Comparison of ENCODE assay signal across 15 cellular contexts in the genomic region with DNA sequence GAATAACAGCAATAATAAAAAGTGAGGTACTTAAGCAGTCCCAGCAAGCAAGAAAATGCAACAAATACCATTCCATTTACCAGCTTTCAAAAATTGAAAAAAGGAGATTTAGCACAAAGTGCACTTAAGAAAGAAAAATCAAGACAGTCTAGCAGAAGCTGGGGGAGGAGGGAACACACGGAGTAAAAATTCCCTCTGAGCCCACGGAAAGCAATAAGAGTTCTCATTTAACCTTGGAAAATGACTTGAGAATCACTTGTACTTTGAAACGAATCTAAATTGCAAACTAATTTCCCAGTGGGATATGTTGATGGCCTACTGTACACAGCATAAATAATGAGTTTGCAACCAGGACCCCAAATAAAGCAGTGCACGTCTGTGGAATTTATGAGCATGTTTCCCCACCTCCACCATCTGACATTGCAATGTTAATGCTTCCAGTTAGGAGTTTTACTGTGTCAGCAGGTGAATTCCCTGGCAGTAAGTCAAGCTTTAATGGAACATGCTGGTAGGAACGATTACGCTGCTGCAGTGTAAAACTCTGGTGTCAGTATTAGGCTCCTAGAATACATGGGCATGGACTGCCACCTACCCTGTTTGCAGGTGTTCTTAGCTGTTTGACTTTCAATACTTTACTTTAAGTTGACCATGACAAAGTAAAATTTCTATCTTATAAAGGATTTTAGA.
DNase-seq lines count a peak whose midpoint lies in the region; TF ChIP-seq lines count a peak whose summit lies in the region.
"Had no signal": no experiment of that assay in that cellular context is flagged by ENCODE, and none has a peak within 500 bp of the region (broad histone marks: within the 10 kb centered on the region; RNA-seq: fewer than 3 reads in every experiment).

No MANE protein-coding gene starts in this region.

- no peaks in the 10 kb centered on the region for H3K4me1 ChIP-seq in GM23248 (ENCODE audit: insufficient read depth)

- H2AFZ ChIP-seq in GM23248, result no peak overlapping the region

- no peaks in the 10 kb centered on the region for H3F3A ChIP-seq in GM23248 (ENCODE audit: insufficient read depth)

- no peak for TF ChIP-seq CTCF in Calu3 (IDR thresholded peaks at IDR 0.05; ENCODE audit: unreplicated experiment)

- peaks cover 7% of the 10 kb centered on the region for H3K4me1 Mint-ChIP-seq in Calu3 (ENCODE audit: low read depth, unreplicated experiment)
- H3K4me1 Mint-ChIP-seq in activated T-cell treated with anti-CD3 and anti-CD28 coated beads, Interleukin-2, amount 50 U/mL, for 24 hours (ENCODE audit: low read depth), result peaks cover 18% of the 10 kb centered on the region

- no peak overlapping the region for H3K27ac Mint-ChIP-seq in Calu3 (ENCODE audit: unreplicated experiment)
- no peak overlapping the region for H3K27ac Mint-ChIP-seq in activated T-cell treated with anti-CD3 and anti-CD28 coated beads, Interleukin-2, amount 50 U/mL, for 24 hours
- H3K27ac Mint-ChIP-seq: activated T-helper 1 cell treated with anti-CD3 and anti-CD28 coated beads, Interleukin-12 subunit alpha, Interleukin-12 subunit beta, Interleukin-2, Interleukin-4 antibody, amounts not matched to agents 30 ng/mL and 10 ng/mL and 1 ng/mL, durations not matched to agents 14 hours and 24 hours and 36 hours had no signal

- H3K36me3 Mint-ChIP-seq in Calu3 (ENCODE audit: insufficient read depth, unreplicated experiment), result no peaks in the 10 kb centered on the region
- no peaks in the 10 kb centered on the region for H3K36me3 Mint-ChIP-seq in activated T-cell treated with anti-CD3 and anti-CD28 coated beads, Interleukin-2, amount 50 U/mL, for 24 hours (ENCODE audit: low read depth)

- H3K4me3 Mint-ChIP-seq in Calu3 (ENCODE audit: low read depth, unreplicated experiment), result no peak overlapping the region
- no peak overlapping the region for H3K4me3 Mint-ChIP-seq in activated T-cell treated with anti-CD3 and anti-CD28 coated beads, Interleukin-2, amount 50 U/mL, for 24 hours

- H3K27ac ChIP-seq in GM23248, result no peak overlapping the region
- H3K27ac ChIP-seq: HL-60, neutrophil had no signal

- CTCF ChIA-PET in Calu3 (lab: Charles Lee), result no interaction called here

- in situ Hi-C loops in GM23248 (cut with MboI), result no loop called here

- H3K9me3 ChIP-seq in GM23248 (ENCODE audit: low read depth), result no peaks in the 10 kb centered on the region
- H3K9me3 ChIP-seq: neutrophil had no signal

- no peaks in the 10 kb centered on the region for H4K20me1 ChIP-seq in GM23248 (ENCODE audit: insufficient read depth)

- H3K4me2 ChIP-seq in GM23248 (ENCODE audit: unreplicated experiment), result no peak overlapping the region

- H3K9me3 Mint-ChIP-seq in Calu3 (ENCODE audit: low read depth, unreplicated experiment), result peaks cover 10% of the 10 kb centered on the region
- H3K9me3 Mint-ChIP-seq in activated T-cell treated with anti-CD3 and anti-CD28 coated beads, Interleukin-2, amount 50 U/mL, for 24 hours, result peaks cover 4% of the 10 kb centered on the region

- H3K4me3 ChIP-seq in GM23248, result no peak overlapping the region
- H3K4me3 ChIP-seq: spleen had no signal

- no peaks in the 10 kb centered on the region for H3K27me3 Mint-ChIP-seq in Calu3 (ENCODE audit: unreplicated experiment)
- no peaks in the 10 kb centered on the region for H3K27me3 Mint-ChIP-seq in activated T-cell treated with anti-CD3 and anti-CD28 coated beads, Interleukin-2, amount 50 U/mL, for 24 hours

- H3K27me3 ChIP-seq in GM23248 (replicated peaks; ENCODE audit: insufficient read depth), result no peaks in the 10 kb centered on the region
- H3K27me3 ChIP-seq: neutrophil, spleen had no signal

- DNase-seq in NCI-H2107 treated with DMSO at 0.1 percent for 48 hours (lab: John Stamatoyannopoulos, UW; ENCODE audit: unreplicated experiment) (peak; percentile 42), NCI-H2107 (lab: John Stamatoyannopoulos, UW) (no peak), NCI-H1105 treated with DMSO at 0.1 percent for 48 hours (lab: John Stamatoyannopoulos, UW) (peak; percentile 69), dermis microvascular lymphatic vessel endothelial cell (ENCODE audit: low read depth in 2 of 2) (peak; percentile 36 to 90), putamen (ENCODE audit: low spot score) (peak; percentile 65), Calu3 (no peak), GM23248 (no peak)
- no peak for DNase-seq in activated T-cell treated with anti-CD3 and anti-CD28 coated beads, Interleukin-2, amount 50 U/mL, for 24 hours
- DNase-seq: activated CD4-positive, alpha-beta T cell treated with anti-CD3 and anti-CD28 coated beads, Interleukin-2, amount 50 U/mL, for 4 hours; dermis blood vessel endothelial cell; NCI-H82; spleen had no signal

- H3K9ac ChIP-seq in GM23248, result no peak overlapping the region

- intact Hi-C loops in Calu3 (cut with micrococcal nuclease; ENCODE audit: unreplicated experiment), result no loop called here

- WGBS in GM23248 (ENCODE audit: low coverage in 1 of 2, low lambda C conversion rate in 2 of 2, missing lambda C conversion rate in 2 of 2), 2 experiments, result 46 to 47% methylated on average over 6 of the region's 6 CpGs

- no peaks in the 10 kb centered on the region for H3K36me3 ChIP-seq in GM23248 (ENCODE audit: low read depth)
- H3K36me3 ChIP-seq: neutrophil, spleen had no signal

- H3K9me2 ChIP-seq in GM23248 (ENCODE audit: insufficient read depth), result no peaks in the 10 kb centered on the region

- no TSS peak for BruUV-seq in Calu3 (replicated peaks; lab: Mats Ljungman, UMichigan)

- no peaks in the 10 kb centered on the region for H3K79me2 ChIP-seq in GM23248 (ENCODE audit: insufficient read depth)

Comparison
In these comparisons a context has a peak if more than half of its experiments do, and no peak if none do; other contexts are left out.
1. DNase-seq: peak in NCI-H2107 treated with DMSO at 0.1 percent for 48 hours (single experiment), NCI-H1105 treated with DMSO at 0.1 percent for 48 hours (single experiment), dermis microvascular lymphatic vessel endothelial cell (2 of 2) and putamen (single experiment); none in NCI-H2107 (single experiment), Calu3 (single experiment), GM23248 (single experiment) and activated T-cell treated with anti-CD3 and anti-CD28 coated beads, Interleukin-2, amount 50 U/mL, for 24 hours (single experiment).